Comparison of ENCODE assay signal across 8 cellular contexts in genomic region chr12:47356129-47356622, GRCh38.
DNase-seq lines count a peak whose midpoint lies in the region; ATAC-seq, FAIRE-seq and TF ChIP-seq lines count a peak whose summit lies in the region.

No MANE protein-coding gene starts in this region.

- H3K18ac ChIP-seq in mesenchymal stem cell (ENCODE audit: low read depth in 1 of 2, low read length in 2 of 2): no peak overlapping the region

- peak; percentile 56 for DNase-seq in RCC 7860 (ENCODE audit: low spot score)
- no peak for DNase-seq in lower lobe of right lung
- DNase-seq in dermis blood vessel endothelial cell: no peak
- no peak for DNase-seq in RKO (ENCODE audit: low spot score)
- no peak for DNase-seq in NCI-H2171 (lab: John Stamatoyannopoulos, UW)
- no peak for DNase-seq in mesenchymal stem cell

- H3K23ac ChIP-seq in mesenchymal stem cell (ENCODE audit: low read length in 2 of 2): no peak overlapping the region

- H3K4me1 ChIP-seq in lower lobe of right lung (peaks cover 16% of the 10 kb centered on the region), mesenchymal stem cell (ENCODE audit: control insufficient read depth, insufficient read depth, low read depth, low read length) (no peaks in the 10 kb centered on the region)

- H3K27ac ChIP-seq in lower lobe of right lung (peak overlapping the region; percentile 37), mesenchymal stem cell (ENCODE audit: low read length, poor library complexity, severe bottlenecking) (no peak overlapping the region)

- H3K9me3 ChIP-seq in lower lobe of right lung: no peaks in the 10 kb centered on the region
- no peaks in the 10 kb centered on the region for H3K9me3 ChIP-seq in mesenchymal stem cell (ENCODE audit: control insufficient read depth, low read length)

- H2BK120ac ChIP-seq in mesenchymal stem cell (ENCODE audit: low read depth, low read length): no peak overlapping the region

- no peak overlapping the region for H3K4me2 ChIP-seq in mesenchymal stem cell (ENCODE audit: low read length, poor library complexity, severe bottlenecking)

- no peak overlapping the region for H3K4me3 ChIP-seq in lower lobe of right lung
- no peak overlapping the region for H3K4me3 ChIP-seq in mesenchymal stem cell (ENCODE audit: insufficient read depth in 1 of 2, low read depth in 1 of 2, low read length in 2 of 2)

- H3K79me1 ChIP-seq in mesenchymal stem cell (replicated peaks; ENCODE audit: low read length, poor library complexity, severe bottlenecking): no peaks in the 10 kb centered on the region

- peak; percentile 70 for ATAC-seq in GM18861 (IDR thresholded peaks at IDR 0.05; ENCODE audit: unreplicated experiment)
- ATAC-seq in HG02678 (IDR thresholded peaks at IDR 0.05; ENCODE audit: unreplicated experiment): peak; percentile 70
- peak; percentile 78 for ATAC-seq in lower lobe of right lung

- H4K8ac ChIP-seq in mesenchymal stem cell (ENCODE audit: low read length): no peak overlapping the region

- H3K9ac ChIP-seq in mesenchymal stem cell (ENCODE audit: low read length): no peak overlapping the region

- H2BK12ac ChIP-seq in mesenchymal stem cell (ENCODE audit: low read length in 2 of 2): no peak overlapping the region

- no peaks in the 10 kb centered on the region for H3K36me3 ChIP-seq in lower lobe of right lung
- H3K36me3 ChIP-seq in mesenchymal stem cell (ENCODE audit: control insufficient read depth in 1 of 2, insufficient read depth in 2 of 2, low read depth in 1 of 2, low read length in 2 of 2): no peaks in the 10 kb centered on the region

- no peak overlapping the region for H2BK15ac ChIP-seq in mesenchymal stem cell (ENCODE audit: low read depth, poor library complexity, severe bottlenecking)

- no peak overlapping the region for H4K91ac ChIP-seq in mesenchymal stem cell (ENCODE audit: low read length)

- intact Hi-C loops in lower lobe of right lung (cut with DNase I): no loop called here

- no peaks in the 10 kb centered on the region for H3K27me3 ChIP-seq in lower lobe of right lung (ENCODE audit: low read depth)
- no peaks in the 10 kb centered on the region for H3K27me3 ChIP-seq in mesenchymal stem cell (ENCODE audit: control insufficient read depth in 1 of 2, insufficient read depth in 1 of 2, low read length in 2 of 2)

- no peak for TF ChIP-seq CTCF in lower lobe of right lung (IDR thresholded peaks at IDR 0.05)

- H2BK5ac ChIP-seq in mesenchymal stem cell (ENCODE audit: low read depth, low read length, poor library complexity, severe bottlenecking): no peak overlapping the region

- 88% methylated on average over 3 of the region's 3 CpGs for WGBS in mesenchymal stem cell

- H3K4ac ChIP-seq in mesenchymal stem cell (ENCODE audit: low read depth in 1 of 2, low read length in 2 of 2): no peak overlapping the region

- no peak overlapping the region for H3K14ac ChIP-seq in mesenchymal stem cell (ENCODE audit: low read length in 2 of 2)

- H2AK5ac ChIP-seq in mesenchymal stem cell (ENCODE audit: low read length, severe bottlenecking): no peak overlapping the region

- FAIRE-seq in RCC 7860 (lab: Jason Lieb, UNC): peak; percentile 72

- H2AFZ ChIP-seq in mesenchymal stem cell (ENCODE audit: low read depth, low read length): no peak overlapping the region
